ENCODE assay signal across 1 cellular context in genomic region chr1:110626890-110627289, GRCh38.
TF ChIP-seq lines count a peak whose summit lies in the region.

No MANE protein-coding gene starts in this region.

TF ChIP-seq in SK-N-SH, 30 proteins besides CTCF, POLR2A, EP300 and RAD21:
- TF ChIP-seq FOXM1 (IDR thresholded peaks at IDR 0.05; ENCODE audit: low read depth) (no peak), GATA2 (CRISPR knock-in tag; IDR thresholded peaks at IDR 0.05) (no peak), PBX3 (IDR thresholded peaks at IDR 0.05) (no peak), YY1 (IDR thresholded peaks at IDR 0.05; ENCODE audit: low read depth) (no peak), FOXJ3 (CRISPR knock-in tag; IDR thresholded peaks at IDR 0.05) (no peak), RFX5 (IDR thresholded peaks at IDR 0.05; ENCODE audit: low read length) (no peak), RCOR1 (IDR thresholded peaks at IDR 0.05; ENCODE audit: low read length) (no peak), SMC3 (IDR thresholded peaks at IDR 0.05; ENCODE audit: low read depth, low read length) (no peak), FOSL2 (IDR thresholded peaks at IDR 0.05; ENCODE audit: borderline replicate concordance, low read depth) (no peak), MEF2A (IDR thresholded peaks at IDR 0.05; ENCODE audit: borderline replicate concordance, low read depth) (no peak), MXI1 (IDR thresholded peaks at IDR 0.05; ENCODE audit: low read depth, low read length) (no peak), JUND (IDR thresholded peaks at IDR 0.05) (no peak)
